ENCODE assay signal across 3 cellular contexts in the genomic region with DNA sequence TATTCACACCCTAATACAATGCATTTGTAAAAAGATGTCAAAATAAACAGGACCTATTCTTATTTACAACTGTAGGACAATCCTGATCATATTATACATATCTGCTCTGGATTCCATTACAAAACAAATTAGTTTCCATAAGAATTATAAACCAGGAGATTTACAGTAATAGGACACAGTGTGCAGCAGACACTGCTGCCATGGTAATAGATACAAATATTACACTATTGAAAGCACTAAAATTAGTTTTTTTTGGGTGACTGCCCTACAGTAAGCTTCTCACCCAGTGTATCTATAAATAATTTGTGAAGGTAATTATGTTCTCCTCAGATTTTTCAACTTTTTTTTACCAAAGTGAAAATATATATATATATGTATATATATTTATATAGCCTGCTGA.
"Had no signal": no experiment of that assay in that cellular context is flagged by ENCODE, and none has a peak within 500 bp of the region (broad histone marks: within the 10 kb centered on the region; RNA-seq: fewer than 3 reads in every experiment).

No MANE protein-coding gene starts in this region.

- DNase-seq: H9, HCEC 1CT had no signal

- ATAC-seq: GM23338 had no signal

- H3K4me3 ChIP-seq: GM23338 had no signal
